ENCODE assay signal across 18 cellular contexts in the genomic region with DNA sequence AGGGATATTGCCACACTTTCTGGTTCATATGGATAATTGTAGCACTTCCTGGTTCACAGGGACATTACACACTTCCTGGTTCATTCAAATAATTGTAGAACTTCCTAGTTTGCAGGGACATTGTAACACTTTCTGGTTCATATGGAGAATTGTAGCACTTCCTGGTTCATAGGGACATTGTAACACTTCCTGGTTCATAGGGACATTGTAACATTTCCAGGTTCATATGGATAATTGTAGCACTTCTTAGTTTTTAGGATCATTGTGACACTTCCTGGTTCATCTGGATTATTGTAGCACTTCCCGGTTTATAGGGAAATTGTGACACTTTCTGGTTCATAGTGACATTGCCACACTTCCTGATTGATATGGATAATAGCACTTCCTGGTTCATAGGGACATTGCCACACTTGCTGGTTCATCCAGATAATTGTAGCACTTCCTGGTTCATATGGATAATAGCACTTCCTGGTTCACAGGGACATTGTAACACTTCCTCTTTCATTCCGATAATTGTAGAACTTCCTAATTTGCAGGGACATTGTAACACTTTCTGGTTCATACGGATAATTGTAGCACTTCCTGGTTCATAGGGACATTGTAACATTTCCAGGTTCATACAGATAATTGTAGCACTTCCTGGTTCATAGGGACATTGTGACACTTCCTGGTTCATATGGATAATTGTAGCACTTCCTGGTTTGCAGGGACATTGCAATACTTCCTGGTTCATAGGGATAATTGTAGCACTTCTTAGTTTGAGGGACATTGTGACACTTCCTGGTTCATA. TPM values are rescaled to one million over a fixed set of nuclear protein-coding genes. Genes with fewer than 3 reads are reported as not detected.
DNase-seq lines count a peak whose midpoint lies in the region; ATAC-seq and TF ChIP-seq lines count a peak whose summit lies in the region.
"Had no signal": no experiment of that assay in that cellular context is flagged by ENCODE, and none has a peak within 500 bp of the region (broad histone marks: within the 10 kb centered on the region; RNA-seq: fewer than 3 reads in every experiment).

No MANE protein-coding gene starts in this region.

- peak overlapping the region; percentile 93 for H3K27ac Mint-ChIP-seq in activated CD4-positive, alpha-beta T cell treated with anti-CD3 and anti-CD28 coated beads for 36 hours
- peak overlapping the region; percentile 89 for H3K27ac Mint-ChIP-seq in activated naive CD8-positive, alpha-beta T cell treated with anti-CD3 and anti-CD28 coated beads for 36 hours
- peak overlapping the region; percentile 84 to 93 (median 86) for H3K27ac Mint-ChIP-seq in nephron

- TF ChIP-seq CTCF in nephron (IDR thresholded peaks at IDR 0.05; ENCODE audit: unreplicated experiment in 3 of 3): no peak

- no peak for ATAC-seq in activated CD4-positive, alpha-beta T cell treated with anti-CD3 and anti-CD28 coated beads for 36 hours
- ATAC-seq: Panc1 had no signal

- intact Hi-C loops in activated CD4-positive, alpha-beta T cell treated with anti-CD3 and anti-CD28 coated beads for 36 hours (cut with DNase I, micrococcal nuclease): loop anchor here (2.0 to 5.0 kb wide), 3 partner anchors 65 to 80 kb away; no protein-coding TSS in a partner anchor

- peaks cover 63% of the 10 kb centered on the region for H3K36me3 Mint-ChIP-seq in activated CD4-positive, alpha-beta T cell treated with anti-CD3 and anti-CD28 coated beads for 36 hours (ENCODE audit: low read depth)
- peaks cover 60% of the 10 kb centered on the region for H3K36me3 Mint-ChIP-seq in activated naive CD8-positive, alpha-beta T cell treated with anti-CD3 and anti-CD28 coated beads for 36 hours
- peaks cover 58% of the 10 kb centered on the region for H3K36me3 Mint-ChIP-seq in nephron (ENCODE audit: low read depth)

- H3K27me3 Mint-ChIP-seq in activated CD4-positive, alpha-beta T cell treated with anti-CD3 and anti-CD28 coated beads for 36 hours: no peaks in the 10 kb centered on the region
- H3K27me3 Mint-ChIP-seq in activated naive CD8-positive, alpha-beta T cell treated with anti-CD3 and anti-CD28 coated beads for 36 hours: no peaks in the 10 kb centered on the region
- no peaks in the 10 kb centered on the region for H3K27me3 Mint-ChIP-seq in nephron (ENCODE audit: low read depth)

- DNase-seq in activated CD4-positive, alpha-beta T cell treated with anti-CD3 and anti-CD28 coated beads for 36 hours: no peak
- no peak for DNase-seq in activated CD4-positive, alpha-beta T cell treated with anti-CD3 and anti-CD28 coated beads for 4 hours
- DNase-seq in activated naive CD8-positive, alpha-beta T cell treated with anti-CD3 and anti-CD28 coated beads for 36 hours: no peak
- DNase-seq in NCI-H2107 (lab: John Stamatoyannopoulos, UW): no peak
- DNase-seq in NCI-H526 treated with DMSO at 0.1 percent for 48 hours (lab: John Stamatoyannopoulos, UW): no peak
- DNase-seq in COR-L47 (lab: John Stamatoyannopoulos, UW): no peak
- DNase-seq: 8988T; activated CD4-positive, alpha-beta T cell treated with anti-CD3 and anti-CD28 coated beads, Interleukin-2, amount 50 U/mL, for 48 hours; cortex of kidney; MG63; NCI-H2171 treated with DMSO at 0.1 percent for 48 hours; stimulated activated CD4-positive, alpha-beta T cell treated with anti-CD3 and anti-CD28 coated beads, Interleukin-15, amount 100 ng/mL, for 24 hours; upper lobe of left lung had no signal

- H3K4me3 Mint-ChIP-seq in activated CD4-positive, alpha-beta T cell treated with anti-CD3 and anti-CD28 coated beads for 36 hours: no peak overlapping the region
- no peak overlapping the region for H3K4me3 Mint-ChIP-seq in activated naive CD8-positive, alpha-beta T cell treated with anti-CD3 and anti-CD28 coated beads for 36 hours
- H3K4me3 Mint-ChIP-seq in nephron: no peak overlapping the region
- H3K4me3 Mint-ChIP-seq: T-helper 1 cell treated with Interleukin-12 subunit alpha and Interleukin-12 subunit beta and Interleukin-4 antibody, amounts not matched to agents 30 μg/mL and 1 μg/mL, for 36 hours had no signal

- H3K9me3 Mint-ChIP-seq in activated CD4-positive, alpha-beta T cell treated with anti-CD3 and anti-CD28 coated beads for 36 hours (ENCODE audit: low read depth): peaks cover 40% of the 10 kb centered on the region
- H3K9me3 Mint-ChIP-seq in activated naive CD8-positive, alpha-beta T cell treated with anti-CD3 and anti-CD28 coated beads for 36 hours: peaks cover 40% of the 10 kb centered on the region
- peaks cover 41% of the 10 kb centered on the region for H3K9me3 Mint-ChIP-seq in nephron

- CTCF ChIA-PET in activated CD4-positive, alpha-beta T cell treated with anti-CD3 and anti-CD28 coated beads for 36 hours (lab: Charles Lee): no interaction called here

- peaks cover 36% of the 10 kb centered on the region for H3K4me1 Mint-ChIP-seq in activated CD4-positive, alpha-beta T cell treated with anti-CD3 and anti-CD28 coated beads for 36 hours
- peaks cover 34% of the 10 kb centered on the region for H3K4me1 Mint-ChIP-seq in activated naive CD8-positive, alpha-beta T cell treated with anti-CD3 and anti-CD28 coated beads for 36 hours
- no peaks in the 10 kb centered on the region for H3K4me1 Mint-ChIP-seq in nephron

- peak overlapping the region; percentile 73 for H3K27ac ChIP-seq in KOPT-K1 (ENCODE audit: low read depth, low read length, poor library complexity, severe bottlenecking)
- H3K27ac ChIP-seq: parathyroid adenoma had no signal

- H3K9me3 ChIP-seq in KOPT-K1 (ENCODE audit: insufficient read depth, low read length, poor library complexity, severe bottlenecking): no peaks in the 10 kb centered on the region

- POLR2A ChIA-PET in activated CD4-positive, alpha-beta T cell treated with anti-CD3 and anti-CD28 coated beads for 36 hours (lab: Charles Lee): no interaction called here

- peaks cover 21% of the 10 kb centered on the region for H3K36me3 ChIP-seq in KOPT-K1 (ENCODE audit: insufficient read depth, low read length)

RNA-seq across cellular contexts. Expression of a gene that starts 59.2 kb away (rescaled TPM):
- 100 to 1,000 TPM; 169 to 216 TPM for total RNA-seq in activated CD4-positive, alpha-beta T cell treated with anti-CD3 and anti-CD28 coated beads for 36 hours
- 100 to 1,000 TPM; 112 to 116 TPM for total RNA-seq in activated naive CD8-positive, alpha-beta T cell treated with anti-CD3 and anti-CD28 coated beads for 36 hours
